Comparison of ENCODE assay signal across 9 cellular contexts in the genomic region with DNA sequence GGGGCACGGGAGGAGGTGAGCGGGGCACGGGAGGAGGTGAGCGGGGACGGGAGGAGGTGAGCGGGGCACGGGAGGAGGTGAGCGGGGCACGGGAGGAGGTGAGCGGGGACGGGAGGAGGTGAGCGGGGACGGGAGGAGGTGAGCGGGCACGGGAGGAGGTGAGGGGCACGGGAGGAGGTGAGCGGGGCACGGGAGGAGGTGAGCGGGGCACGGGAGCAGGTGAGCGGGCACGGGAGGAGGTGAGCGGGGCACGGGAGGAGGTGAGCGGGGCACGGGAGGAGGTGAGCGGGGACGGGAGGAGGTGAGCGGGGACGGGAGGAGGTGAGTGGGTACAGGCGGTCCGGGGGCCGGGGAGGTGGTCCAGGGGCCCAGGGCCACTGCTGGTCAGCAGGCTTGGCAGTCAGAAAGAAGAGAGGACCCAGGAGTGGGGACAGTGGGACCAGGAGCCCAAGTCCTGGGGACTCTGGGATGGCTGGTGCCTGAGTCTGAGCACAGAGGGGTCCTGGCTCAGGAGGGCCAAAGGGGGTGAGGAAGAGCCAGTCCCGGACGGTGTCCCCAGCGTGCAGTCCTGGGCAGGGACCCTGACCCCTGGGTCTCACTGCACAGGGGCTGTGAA. TPM values are rescaled to one million over a fixed set of nuclear protein-coding genes. Genes with fewer than 3 reads are reported as not detected.
"Had no signal": no experiment of that assay in that cellular context is flagged by ENCODE, and none has a peak within 500 bp of the region (broad histone marks: within the 10 kb centered on the region; RNA-seq: fewer than 3 reads in every experiment).

No MANE protein-coding gene starts in this region.

RNA-seq across cellular contexts. Expression of a gene that starts 4.5 kb away (rescaled TPM):
- total RNA-seq: psoas muscle, right cardiac atrium, skeletal muscle tissue, subcutaneous adipose tissue, thoracic aorta had no signal
- polyA plus RNA-seq: right cardiac atrium had no signal

RNA-seq across cellular contexts. Expression of a gene that starts 42.4 kb away (rescaled TPM):
- total RNA-seq: naive thymus-derived CD8-positive, alpha-beta T cell; natural killer cell treated with Interleukin-12 subunit alpha and Interleukin-12 subunit beta and Interleukin-15 and Interleukin-18, amount 100 ng/mL, for 72 hours; psoas muscle; sigmoid colon; skeletal muscle tissue; thoracic aorta; vagina had no signal
- polyA plus RNA-seq: naive thymus-derived CD8-positive, alpha-beta T cell had no signal
